ENCODE assay signal across 17 cellular contexts in genomic region chrX:103453655-103454054, GRCh38.
DNase-seq lines count a peak whose midpoint lies in the region; ATAC-seq and TF ChIP-seq lines count a peak whose summit lies in the region.
"Had no signal": no experiment of that assay in that cellular context is flagged by ENCODE, and none has a peak within 500 bp of the region (broad histone marks: within the 10 kb centered on the region; RNA-seq: fewer than 3 reads in every experiment).

No MANE protein-coding gene starts in this region.

- WGBS in aorta, 2 donors: 42 to 72% methylated on average over 2 of the region's 2 CpGs
- WGBS in stomach, 5 donors: 70 to 90% (median 82%) methylated on average over 2 of the region's 2 CpGs
- 70 to 76% methylated on average over 2 of the region's 2 CpGs for WGBS in upper lobe of left lung, 2 donors

- H3K27ac ChIP-seq in aorta (ENCODE audit: low read depth in 1 of 2, low read length in 2 of 2): no peak overlapping the region
- no peak overlapping the region for H3K27ac ChIP-seq in stomach
- no peak overlapping the region for H3K27ac ChIP-seq in upper lobe of left lung

- ATAC-seq in aorta (ENCODE audit: low FRiP score) (no peak), upper lobe of left lung (ENCODE audit: low FRiP score in 2 of 2) (no peak), HG03139 (IDR thresholded peaks at IDR 0.05; ENCODE audit: unreplicated experiment) (no peak)
- ATAC-seq: activated CD8-positive, alpha-beta T cell treated with anti-CD3 and anti-CD28 coated beads for 36 hours; activated naive CD4-positive, alpha-beta T cell treated with anti-CD3 and anti-CD28 coated beads, Interleukin-2, amount 50 U/mL, for 72 hours; natural killer cell had no signal

- H3K27me3 ChIP-seq in aorta (ENCODE audit: control insufficient read depth in 1 of 2, insufficient read depth in 2 of 2, low read length in 1 of 2) (no peaks in the 10 kb centered on the region), stomach (no peaks in the 10 kb centered on the region), upper lobe of left lung (no peaks in the 10 kb centered on the region)

- no peak for TF ChIP-seq POLR2A in stomach (IDR thresholded peaks at IDR 0.05)
- TF ChIP-seq POLR2A in upper lobe of left lung (IDR thresholded peaks at IDR 0.05): no peak

- TF ChIP-seq CTCF in HFF-Myc (IDR thresholded peaks at IDR 0.05; ENCODE audit: low read depth, low read length, missing control alignments): no peak
- no peak for TF ChIP-seq CTCF in stomach (IDR thresholded peaks at IDR 0.05)
- no peak for TF ChIP-seq CTCF in upper lobe of left lung (IDR thresholded peaks at IDR 0.05)

- H3K36me3 ChIP-seq in aorta (ENCODE audit: control insufficient read depth in 1 of 2, insufficient read depth in 2 of 2, low read length in 1 of 2) (no peaks in the 10 kb centered on the region), stomach (peaks cover 0 to 3% (median 0%) of the 10 kb centered on the region in 4 donors), upper lobe of left lung (no peaks in the 10 kb centered on the region)

- intact Hi-C loops in aorta (cut with DNase I) (no loop called here), stomach (cut with DNase I; ENCODE audit: low total_unique reads) (no loop called here)

- H3K4me1 ChIP-seq in aorta (ENCODE audit: control insufficient read depth in 1 of 2, insufficient read depth in 2 of 2, low read length in 2 of 2) (no peaks in the 10 kb centered on the region), stomach (no peaks in the 10 kb centered on the region), upper lobe of left lung (no peaks in the 10 kb centered on the region)

- no peak overlapping the region for H3K4me3 ChIP-seq in HFF-Myc (replicated peaks; ENCODE audit: low read depth, low read length)
- no peak overlapping the region for H3K4me3 ChIP-seq in aorta (ENCODE audit: low read length in 2 of 2)
- no peak overlapping the region for H3K4me3 ChIP-seq in stomach
- H3K4me3 ChIP-seq in upper lobe of left lung: no peak overlapping the region

- TF ChIP-seq EP300 in stomach (IDR thresholded peaks at IDR 0.05): no peak
- no peak for TF ChIP-seq EP300 in upper lobe of left lung (IDR thresholded peaks at IDR 0.05)

- H3K9me3 ChIP-seq in aorta (ENCODE audit: control insufficient read depth, low read length): no peaks in the 10 kb centered on the region
- peaks cover 0 to 16% (median 2%) of the 10 kb centered on the region in 4 donors for H3K9me3 ChIP-seq in stomach
- peaks cover 0 to 6% (median 0%) of the 10 kb centered on the region in 4 donors for H3K9me3 ChIP-seq in upper lobe of left lung

- DNase-seq in AG08395 (ENCODE audit: low spot score) (peak; percentile 62), HFF-Myc (ENCODE audit: extremely low read depth, low read depth) (peak; percentile 83), amniotic epithelial cell (ENCODE audit: low read depth) (peak; percentile 95), glomerular endothelial cell (ENCODE audit: extremely low read depth, low read depth, low spot score) (peak; percentile 86), aorta (no peak), stomach (no peak), upper lobe of left lung (no peak)
- DNase-seq: activated CD8-positive, alpha-beta T cell treated with anti-CD3 and anti-CD28 coated beads for 36 hours; CD8-positive, alpha-beta memory T cell; effector CD8-positive, alpha-beta T cell; immature natural killer cell; Karpas-422; natural killer cell; NCI-H526; stimulated activated naive CD4-positive, alpha-beta T cell treated with Interleukin-2 at 50 U/mL for 16 hours had no signal

Comparison
In these comparisons a context has a peak if more than half of its experiments do, and no peak if none do; other contexts are left out.
1. DNase-seq: peak in AG08395 (single experiment), HFF-Myc (single experiment), amniotic epithelial cell (single experiment) and glomerular endothelial cell (single experiment); none in aorta (0 of 2), stomach (single experiment) and upper lobe of left lung (0 of 2).